8 cellular contexts compared by ENCODE assay signal in the genomic region with DNA sequence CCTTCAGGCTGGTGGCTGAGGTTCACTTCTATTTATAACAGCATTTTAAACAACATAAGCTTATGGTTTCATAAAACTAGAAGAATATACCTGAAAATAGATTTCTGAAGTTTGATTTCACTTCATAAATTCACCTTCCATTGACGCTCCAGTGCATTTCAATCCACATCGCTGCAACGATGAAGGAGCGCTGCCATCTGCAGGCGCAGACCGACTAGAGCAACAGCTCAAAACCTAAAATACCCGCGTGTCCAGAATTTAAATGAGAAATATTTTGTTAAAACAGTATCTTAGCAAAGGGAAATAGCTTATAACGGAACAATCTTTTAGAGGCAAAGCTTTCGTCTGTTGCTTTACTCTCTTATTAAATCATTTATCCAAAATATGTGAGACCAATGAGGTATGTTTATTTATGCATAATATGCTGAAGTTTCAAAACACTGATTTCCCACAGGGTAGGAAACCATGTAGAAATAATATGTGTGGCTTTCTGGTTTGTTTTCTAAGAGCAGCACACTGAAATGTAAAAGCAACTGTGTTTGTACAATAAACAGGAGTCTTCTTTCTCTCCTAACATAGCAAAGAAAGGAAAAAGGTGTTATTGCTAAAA.
DNase-seq lines count a peak whose midpoint lies in the region; ATAC-seq, FAIRE-seq and TF ChIP-seq lines count a peak whose summit lies in the region.

No MANE protein-coding gene starts in this region.

- no peak for DNase-seq in BJ (ENCODE audit: low read depth)
- peak; percentile 23 for DNase-seq in MG63
- DNase-seq in mammary epithelial cell, result peak; percentile 33
- DNase-seq in mesenchymal stem cell, result peak; percentile 54
- DNase-seq in Peyer's patch, result no peak
- DNase-seq in activated CD8-positive, alpha-beta memory T cell treated with anti-CD3 and anti-CD28 coated beads, Interleukin-2, amount 50 U/mL, for 4 hours, result no peak
- DNase-seq in GM12891 (ENCODE audit: insufficient read length, low spot score), result no peak

- TF ChIP-seq POLR2A in Peyer's patch (IDR thresholded peaks at IDR 0.05) (no peak), GM12891 (IDR thresholded peaks at IDR 0.05; ENCODE audit: low read depth, low read length) (no peak)

- H3K27me3 ChIP-seq in BJ (ENCODE audit: control insufficient read depth, insufficient read depth, low read length) (no peaks in the 10 kb centered on the region), MG63 (no peaks in the 10 kb centered on the region; the same call in 1 of the 2 replicates), mammary epithelial cell (ENCODE audit: insufficient read depth, low read length) (no peaks in the 10 kb centered on the region), mesenchymal stem cell (ENCODE audit: control insufficient read depth in 1 of 2, insufficient read depth in 1 of 2, low read length in 2 of 2) (no peaks in the 10 kb centered on the region), Peyer's patch (no peaks in the 10 kb centered on the region)

- in situ Hi-C loops in mammary epithelial cell (cut with MboI; ENCODE audit: low sequenced_read_pairs in 2 of 2), result no loop called here

- no peak overlapping the region for H4K91ac ChIP-seq in mesenchymal stem cell (ENCODE audit: low read length)

- CTCF ChIA-PET in BJ (lab: Yijun Ruan, JAX) (interaction anchor here (1.0 to 1.2 kb wide), 3 partner anchors 9 to 1517 kb away, joined by 3 read pairs; no protein-coding TSS in a partner anchor), mammary epithelial cell (lab: Charles Lee; ENCODE audit: low non-redundant PET) (interaction anchor here (0.8 kb wide), 1 partner anchor 528 kb away, joined by 3 read pairs; no protein-coding TSS in a partner anchor)

- dilution Hi-C loops in mammary epithelial cell (cut with HindIII; ENCODE audit: low sequenced_read_pairs), result no loop called here

- H3K4me1 ChIP-seq in mammary epithelial cell (ENCODE audit: insufficient read depth, low read length) (peaks cover 4% of the 10 kb centered on the region), mesenchymal stem cell (ENCODE audit: control insufficient read depth, insufficient read depth, low read depth, low read length) (peaks cover 2% of the 10 kb centered on the region), Peyer's patch (no peaks in the 10 kb centered on the region)

- BruUV-seq in mammary epithelial cell (replicated peaks; lab: Mats Ljungman, UMichigan), result no TSS peak

- H2AFZ ChIP-seq in mammary epithelial cell (ENCODE audit: low read depth, low read length) (no peak overlapping the region), mesenchymal stem cell (ENCODE audit: low read depth, low read length) (no peak overlapping the region)

- H3K23ac ChIP-seq in mesenchymal stem cell (ENCODE audit: low read length in 2 of 2), result no peak overlapping the region

- H3K27ac ChIP-seq in mammary epithelial cell (ENCODE audit: insufficient read depth, low read depth, low read length), result no peak overlapping the region
- no peak overlapping the region for H3K27ac ChIP-seq in mesenchymal stem cell (ENCODE audit: low read length, poor library complexity, severe bottlenecking)
- no peak overlapping the region for H3K27ac ChIP-seq in Peyer's patch

- H2BK12ac ChIP-seq in mesenchymal stem cell (ENCODE audit: low read length in 2 of 2), result peak overlapping the region in 1 of 2 experiments; percentile 42

- no peaks in the 10 kb centered on the region for H3K9me3 ChIP-seq in MG63
- H3K9me3 ChIP-seq in mammary epithelial cell (replicated peaks; ENCODE audit: insufficient read depth, low read length), result no peaks in the 10 kb centered on the region
- H3K9me3 ChIP-seq in mesenchymal stem cell (ENCODE audit: control insufficient read depth, low read length), result no peaks in the 10 kb centered on the region
- H3K9me3 ChIP-seq in Peyer's patch, result no peaks in the 10 kb centered on the region

- FAIRE-seq in GM12891 (lab: Jason Lieb, UNC), result no peak

- WGBS in mammary epithelial cell (ENCODE audit: low coverage, missing lambda C conversion rate), result 21% methylated on average over 10 of the region's 10 CpGs
- WGBS in mesenchymal stem cell, result 52% methylated on average over 4 of the region's 10 CpGs

- H4K8ac ChIP-seq in mesenchymal stem cell (ENCODE audit: low read length), result no peak overlapping the region

- H2AK5ac ChIP-seq in mesenchymal stem cell (ENCODE audit: low read length, severe bottlenecking), result no peak overlapping the region

- no peak overlapping the region for H3K14ac ChIP-seq in mesenchymal stem cell (ENCODE audit: low read length in 2 of 2)

- H2BK120ac ChIP-seq in mesenchymal stem cell (ENCODE audit: low read depth, low read length), result no peak overlapping the region

- ATAC-seq in HG02759 (IDR thresholded peaks at IDR 0.05; ENCODE audit: unreplicated experiment), result no peak

- no peak overlapping the region for H3K4me3 ChIP-seq in BJ (ENCODE audit: low read depth, low read length)
- no peak overlapping the region for H3K4me3 ChIP-seq in MG63
- H3K4me3 ChIP-seq in mammary epithelial cell (replicated peaks in 1 of 3; ENCODE audit: insufficient read depth in 1 of 3, low read depth in 2 of 3, low read length in 3 of 3), result no peak overlapping the region
- H3K4me3 ChIP-seq in mesenchymal stem cell (ENCODE audit: insufficient read depth in 1 of 2, low read depth in 1 of 2, low read length in 2 of 2), result peak overlapping the region in 1 of 2 experiments; percentile 51
- H3K4me3 ChIP-seq in Peyer's patch, result no peak overlapping the region

- no peak overlapping the region for H3K4ac ChIP-seq in mesenchymal stem cell (ENCODE audit: low read depth in 1 of 2, low read length in 2 of 2)

- no peaks in the 10 kb centered on the region for H3K36me3 ChIP-seq in BJ (ENCODE audit: control insufficient read depth, insufficient read depth, low read length)
- H3K36me3 ChIP-seq in MG63, result no peaks in the 10 kb centered on the region
- H3K36me3 ChIP-seq in mammary epithelial cell (ENCODE audit: insufficient read depth, low read length), result no peaks in the 10 kb centered on the region
- H3K36me3 ChIP-seq in mesenchymal stem cell (ENCODE audit: control insufficient read depth in 1 of 2, insufficient read depth in 2 of 2, low read depth in 1 of 2, low read length in 2 of 2), result no peaks in the 10 kb centered on the region
- no peaks in the 10 kb centered on the region for H3K36me3 ChIP-seq in Peyer's patch

- no peak overlapping the region for H2BK5ac ChIP-seq in mesenchymal stem cell (ENCODE audit: low read depth, low read length, poor library complexity, severe bottlenecking)

- intact Hi-C loops in mammary epithelial cell (cut with micrococcal nuclease), result loop anchor here (1.0 to 10.0 kb wide), 9 partner anchors 78 to 1518 kb away; no protein-coding TSS in a partner anchor

- POLR2A ChIA-PET in BJ (lab: Charles Lee), result interaction anchor here (0.6 kb wide), 1 partner anchor 1196 kb away, joined by 3 read pairs; no protein-coding TSS in a partner anchor

- H4K20me1 ChIP-seq in mammary epithelial cell (ENCODE audit: insufficient read depth, low read length), result no peaks in the 10 kb centered on the region

- H3K4me2 ChIP-seq in mammary epithelial cell (ENCODE audit: insufficient read depth, low read depth, low read length), result no peak overlapping the region
- peak overlapping the region; percentile 50 for H3K4me2 ChIP-seq in mesenchymal stem cell (ENCODE audit: low read length, poor library complexity, severe bottlenecking)

- H3K9ac ChIP-seq in mammary epithelial cell (ENCODE audit: insufficient read depth, low read length) (no peak overlapping the region), mesenchymal stem cell (ENCODE audit: low read length) (peak overlapping the region; percentile 58)

- no peak overlapping the region for H2BK15ac ChIP-seq in mesenchymal stem cell (ENCODE audit: low read depth, poor library complexity, severe bottlenecking)

- H3K18ac ChIP-seq in mesenchymal stem cell (ENCODE audit: low read depth in 1 of 2, low read length in 2 of 2), result no peak overlapping the region

- no peaks in the 10 kb centered on the region for H3K79me2 ChIP-seq in mammary epithelial cell (ENCODE audit: insufficient read depth, low read length)

- H3K79me1 ChIP-seq in mesenchymal stem cell (replicated peaks; ENCODE audit: low read length, poor library complexity, severe bottlenecking), result no peaks in the 10 kb centered on the region

- TF ChIP-seq CTCF in BJ (IDR thresholded peaks at IDR 0.05; ENCODE audit: insufficient read depth, low read depth, low read length), result peak; percentile 72
- peak; percentile 75 to 83 for TF ChIP-seq CTCF in mammary epithelial cell (conservative IDR thresholded peaks at IDR 0.05 in 1 of 2, IDR thresholded peaks at IDR 0.05 in 1 of 2; ENCODE audit: extremely low read depth in 1 of 2, insufficient read depth in 1 of 2, low read depth in 1 of 2, low read length in 2 of 2)
- TF ChIP-seq CTCF in Peyer's patch (IDR thresholded peaks at IDR 0.05), result peak in 3 of 6 experiments; percentile 16 to 28 (median 25)

TF ChIP-seq in GM12891, 5 proteins besides CTCF, POLR2A, EP300 and RAD21:
- TF ChIP-seq PAX5 (IDR thresholded peaks at IDR 0.05; ENCODE audit: insufficient read depth, low read length, severe bottlenecking), result no peak
- TF ChIP-seq SPI1 (IDR thresholded peaks at IDR 0.05; ENCODE audit: low read depth, low read length), result no peak
- TF ChIP-seq POLR2AphosphoS5 (IDR thresholded peaks at IDR 0.05; ENCODE audit: low read depth, low read length), result no peak
- TF ChIP-seq POU2F2 (IDR thresholded peaks at IDR 0.05; ENCODE audit: low read depth, low read length), result no peak
- no peak for TF ChIP-seq TAF1 (IDR thresholded peaks at IDR 0.05; ENCODE audit: low read depth, low read length)

Comparison
In these comparisons a context has a peak if more than half of its experiments do, and no peak if none do; other contexts are left out.
1. DNase-seq: peak in MG63 (single experiment), mammary epithelial cell (single experiment) and mesenchymal stem cell (single experiment); none in BJ (single experiment), Peyer's patch (0 of 3), activated CD8-positive, alpha-beta memory T cell treated with anti-CD3 and anti-CD28 coated beads, Interleukin-2, amount 50 U/mL, for 4 hours (single experiment) and GM12891 (single experiment).